ENCODE assay signal across 1 cellular context in genomic region chr15:101349497-101349951, GRCh38.
TF ChIP-seq lines count a peak whose summit lies in the region.

No MANE protein-coding gene starts in this region.

TF ChIP-seq in HepG2, 621 proteins besides CTCF, POLR2A, EP300 and RAD21:
- no peak for TF ChIP-seq PBX2 (CRISPR knock-in tag; IDR thresholded peaks at IDR 0.05)
- TF ChIP-seq RAD51 (IDR thresholded peaks at IDR 0.05; ENCODE audit: borderline replicate concordance) = no peak
- TF ChIP-seq ZSCAN22 (CRISPR knock-in tag; IDR thresholded peaks at IDR 0.05) = no peak
- TF ChIP-seq CC2D1A (CRISPR knock-in tag; IDR thresholded peaks at IDR 0.05) = no peak
- no peak for TF ChIP-seq ZNF431 (CRISPR knock-in tag; IDR thresholded peaks at IDR 0.05; ENCODE audit: borderline replicate concordance, low read depth)
- no peak for TF ChIP-seq NR3C1 (CRISPR knock-in tag; IDR thresholded peaks at IDR 0.05)
- TF ChIP-seq ZNF230 (CRISPR knock-in tag; IDR thresholded peaks at IDR 0.05) = no peak
- TF ChIP-seq NRL (CRISPR knock-in tag; IDR thresholded peaks at IDR 0.05; ENCODE audit: borderline replicate concordance) = no peak
- TF ChIP-seq ZNF737 (CRISPR knock-in tag; IDR thresholded peaks at IDR 0.05; ENCODE audit: borderline replicate concordance) = no peak
- no peak for TF ChIP-seq RBM22 (optimal IDR thresholded peaks at IDR 0.05; ENCODE audit: low read length)
- no peak for TF ChIP-seq NPAS2 (CRISPR knock-in tag; IDR thresholded peaks at IDR 0.05; ENCODE audit: borderline replicate concordance)
- TF ChIP-seq ZNF558 (CRISPR knock-in tag; IDR thresholded peaks at IDR 0.05; ENCODE audit: borderline replicate concordance) = no peak
- no peak for TF ChIP-seq DDIT3 (CRISPR knock-in tag; IDR thresholded peaks at IDR 0.05)
- no peak for TF ChIP-seq U2AF1 (optimal IDR thresholded peaks at IDR 0.05; ENCODE audit: low read depth, low read length)
- no peak for TF ChIP-seq EED (CRISPR knock-in tag; IDR thresholded peaks at IDR 0.05)
- no peak for TF ChIP-seq HES4 (CRISPR knock-in tag; IDR thresholded peaks at IDR 0.05; ENCODE audit: borderline replicate concordance)
TF ChIP-seq in HepG2: peak in this region for 0.
